1 cellular context compared by ENCODE assay signal in genomic region chr6:17602888-17603287, GRCh38.
A peak's percentile ranks its signal among the peaks of the same experiment; 100 is the strongest.
TF ChIP-seq lines count a peak whose summit lies in the region.

No MANE protein-coding gene starts in this region.

TF ChIP-seq in HepG2, 621 proteins besides CTCF, POLR2A, EP300 and RAD21 (continued from another document):
- no peak for TF ChIP-seq ZNF407 (CRISPR knock-in tag; IDR thresholded peaks at IDR 0.05; ENCODE audit: not compliant biosample characterization)
- peak; percentile 46; the same call in 1 of the 2 replicates for TF ChIP-seq HMG20A (CRISPR knock-in tag; IDR thresholded peaks at IDR 0.05; ENCODE audit: borderline replicate concordance)
- TF ChIP-seq YEATS2 (CRISPR knock-in tag; IDR thresholded peaks at IDR 0.05; ENCODE audit: borderline replicate concordance): no peak
- peak; percentile 62; the same call in 1 of the 2 replicates for TF ChIP-seq MIXL1 (CRISPR knock-in tag; IDR thresholded peaks at IDR 0.05)
- no peak for TF ChIP-seq ZNF136 (CRISPR knock-in tag; IDR thresholded peaks at IDR 0.05; ENCODE audit: low read depth)
- TF ChIP-seq ZNF33A (CRISPR knock-in tag; IDR thresholded peaks at IDR 0.05; ENCODE audit: borderline replicate concordance): no peak
- no peak for TF ChIP-seq NCOA5 (CRISPR knock-in tag; IDR thresholded peaks at IDR 0.05)
- no peak for TF ChIP-seq POGZ (CRISPR knock-in tag; IDR thresholded peaks at IDR 0.05)
- TF ChIP-seq ZSCAN12 (CRISPR knock-in tag; IDR thresholded peaks at IDR 0.05): no peak
- no peak for TF ChIP-seq KLF9 (CRISPR knock-in tag; IDR thresholded peaks at IDR 0.05; ENCODE audit: low read depth)
- TF ChIP-seq ZNF816 (CRISPR knock-in tag; IDR thresholded peaks at IDR 0.05; ENCODE audit: borderline replicate concordance): no peak
- peak; percentile 80 for TF ChIP-seq TCF7 (IDR thresholded peaks at IDR 0.05; ENCODE audit: low read depth)
- no peak for TF ChIP-seq GATAD1 (CRISPR knock-in tag; IDR thresholded peaks at IDR 0.05)
- TF ChIP-seq JDP2 (CRISPR knock-in tag; IDR thresholded peaks at IDR 0.05; ENCODE audit: borderline replicate concordance): no peak
- TF ChIP-seq ZSCAN29 (CRISPR knock-in tag; conservative IDR thresholded peaks at IDR 0.05): no peak
- TF ChIP-seq PRDM4 (CRISPR knock-in tag; IDR thresholded peaks at IDR 0.05; ENCODE audit: borderline replicate concordance): no peak
- no peak for TF ChIP-seq MED1 (CRISPR knock-in tag; IDR thresholded peaks at IDR 0.05)
- no peak for TF ChIP-seq GMEB2 (CRISPR knock-in tag; IDR thresholded peaks at IDR 0.05; ENCODE audit: low read depth)
- TF ChIP-seq ZBTB49 (CRISPR knock-in tag; IDR thresholded peaks at IDR 0.05; ENCODE audit: borderline replicate concordance): no peak
- TF ChIP-seq ZNF24 (IDR thresholded peaks at IDR 0.05): no peak
